Comparison of ENCODE assay signal across 28 cellular contexts in the genomic region with DNA sequence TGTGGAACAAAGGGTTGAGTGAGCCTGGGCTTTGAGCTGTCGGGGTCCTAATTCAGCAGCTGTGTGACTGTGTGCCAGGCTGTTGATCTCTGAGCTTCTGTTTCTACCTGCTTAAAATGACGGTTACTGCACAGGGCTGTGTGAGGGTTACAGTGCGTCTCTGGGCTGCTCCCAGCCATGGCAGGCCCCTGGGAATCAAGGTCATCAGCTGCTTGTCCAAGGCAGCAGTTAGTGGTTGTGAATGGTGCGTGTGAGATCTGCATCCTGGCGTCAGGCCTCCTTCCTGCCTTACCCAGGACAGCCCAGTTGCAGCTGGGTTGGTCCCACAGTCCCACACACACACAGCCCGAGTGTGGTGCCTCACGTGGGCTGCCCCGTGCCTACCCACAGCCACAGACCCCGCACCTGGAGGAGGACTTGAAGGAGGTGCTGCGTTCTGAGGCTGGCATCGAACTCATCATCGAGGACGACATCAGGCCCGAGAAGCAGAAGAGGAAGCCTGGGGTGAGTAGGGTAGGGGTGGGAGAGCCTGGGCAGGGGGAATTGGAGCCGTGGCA. TPM values are rescaled to one million over a fixed set of nuclear protein-coding genes. Genes with fewer than 3 reads are reported as not detected.
DNase-seq lines count a peak whose midpoint lies in the region; ATAC-seq and TF ChIP-seq lines count a peak whose summit lies in the region.
"Had no signal": no experiment of that assay in that cellular context is flagged by ENCODE, and none has a peak within 500 bp of the region (broad histone marks: within the 10 kb centered on the region; RNA-seq: fewer than 3 reads in every experiment).

No MANE protein-coding gene starts in this region.

- H3K27me3 ChIP-seq in transverse colon: no peaks in the 10 kb centered on the region
- H3K27me3 ChIP-seq: cardiac muscle cell, dorsolateral prefrontal cortex had no signal

- H3K27ac ChIP-seq in substantia nigra (ENCODE audit: low read depth, low read length, poor library complexity, severe bottlenecking) (no peak overlapping the region), transverse colon (peak overlapping the region in 1 of 4 donors; percentile 21)
- H3K27ac ChIP-seq: A549, cardiac muscle cell, dorsolateral prefrontal cortex, prostate gland, skin epidermis had no signal

- H3K27me3 Mint-ChIP-seq in stimulated activated naive CD8-positive, alpha-beta T cell treated with anti-CD3 and anti-CD28 coated beads, Interleukin-15, Interleukin-2, amounts not matched to agents 100 ng/mL and 50 ng/mL, for 24 hours: no peaks in the 10 kb centered on the region
- H3K27me3 Mint-ChIP-seq in activated B cell treated with CpG ODN at 0.5 μM for 24 hours: no peaks in the 10 kb centered on the region
- H3K27me3 Mint-ChIP-seq: T-cell had no signal

- no peaks in the 10 kb centered on the region for H3K9me3 ChIP-seq in transverse colon
- H3K9me3 ChIP-seq: A549, prostate gland had no signal

- H3K36me3 Mint-ChIP-seq in stimulated activated naive CD8-positive, alpha-beta T cell treated with anti-CD3 and anti-CD28 coated beads, Interleukin-15, Interleukin-2, amounts not matched to agents 100 ng/mL and 50 ng/mL, for 24 hours (ENCODE audit: low read depth): peaks cover 68% of the 10 kb centered on the region
- H3K36me3 Mint-ChIP-seq in activated B cell treated with CpG ODN at 0.5 μM for 24 hours (ENCODE audit: low read depth): peaks cover 89% of the 10 kb centered on the region
- H3K36me3 Mint-ChIP-seq: T-cell had no signal

- no peak for TF ChIP-seq POLR2A in transverse colon (IDR thresholded peaks at IDR 0.05)

- no peaks in the 10 kb centered on the region for H3K9me3 Mint-ChIP-seq in stimulated activated naive CD8-positive, alpha-beta T cell treated with anti-CD3 and anti-CD28 coated beads, Interleukin-15, Interleukin-2, amounts not matched to agents 100 ng/mL and 50 ng/mL, for 24 hours
- H3K9me3 Mint-ChIP-seq in activated B cell treated with CpG ODN at 0.5 μM for 24 hours: no peaks in the 10 kb centered on the region
- H3K9me3 Mint-ChIP-seq: nephron progenitor cell, T-cell had no signal

- DNase-seq in stimulated activated naive CD8-positive, alpha-beta T cell treated with anti-CD3 and anti-CD28 coated beads, Interleukin-15, Interleukin-2, amounts not matched to agents 100 U/mL and 50 U/mL, for 24 hours: no peak
- DNase-seq in activated B cell treated with CpG ODN at 0.5 μM for 24 hours (no peak), substantia nigra (lab: John Stamatoyannopoulos, UW) (no peak), transverse colon (no peak)
- no peak for DNase-seq in activated CD4-positive, CD25-positive, alpha-beta regulatory T cell (lab: John Stamatoyannopoulos, UW)
- DNase-seq: activated CD4-positive, alpha-beta T cell treated with anti-CD3 and anti-CD28 coated beads, Interleukin-2, amount 50 U/mL, for 4 hours; activated effector memory CD4-positive, alpha-beta T cell treated with anti-CD3 and anti-CD28 coated beads, Interleukin-2, amount 50 U/mL, for 16 hours; amygdala; C1 segment of cervical spinal cord; DMS 273 treated with DMSO at 0.1 percent for 48 hours; dorsolateral prefrontal cortex; GF-D8; Kasumi-1; mesendoderm; NCI-H1092 treated with DMSO at 0.1 percent for 48 hours; NCI-H2081; NCI-H524 treated with DMSO at 0.1 percent for 48 hours; nephron progenitor cell had no signal

- no peak for TF ChIP-seq CTCF in activated B cell treated with CpG ODN at 0.5 μM for 24 hours (IDR thresholded peaks at IDR 0.05)
- TF ChIP-seq CTCF in transverse colon (IDR thresholded peaks at IDR 0.05): no peak

- ATAC-seq in stimulated activated naive CD8-positive, alpha-beta T cell treated with anti-CD3 and anti-CD28 coated beads, Interleukin-15, Interleukin-2, amounts not matched to agents 100 U/mL and 50 U/mL, for 24 hours: no peak
- ATAC-seq in HG02642 (IDR thresholded peaks at IDR 0.05; ENCODE audit: poor library complexity, unreplicated experiment) (peak; percentile 15), activated B cell treated with CpG ODN at 0.5 μM for 24 hours (ENCODE audit: low read depth) (peak; percentile 20), GM19397 (IDR thresholded peaks at IDR 0.05; ENCODE audit: unreplicated experiment) (no peak)
- ATAC-seq: A549 had no signal

- 84% methylated on average over 15 of the region's 15 CpGs; no CpG with 5 or more reads in 1 of the 2 donors for WGBS in transverse colon (ENCODE audit: low coverage in 1 of 2), 2 donors

- POLR2A ChIA-PET in activated B cell treated with CpG ODN at 0.5 μM for 24 hours (lab: Charles Lee): interaction anchor here (0.8 to 1.3 kb wide), 2 partner anchors 14 to 29 kb away, joined by 3 to 4 read pairs; no protein-coding TSS in a partner anchor

- intact Hi-C loops in activated B cell treated with CpG ODN at 0.5 μM for 24 hours (cut with micrococcal nuclease): no loop called here
- intact Hi-C loops in transverse colon (cut with DNase I; ENCODE audit: low total_unique reads): no loop called here

- H3K36me3 ChIP-seq in transverse colon: no peaks in the 10 kb centered on the region
- H3K36me3 ChIP-seq: cardiac muscle cell, prostate gland had no signal

- peak overlapping the region; percentile 28 for H3K27ac Mint-ChIP-seq in stimulated activated naive CD8-positive, alpha-beta T cell treated with anti-CD3 and anti-CD28 coated beads, Interleukin-15, Interleukin-2, amounts not matched to agents 100 ng/mL and 50 ng/mL, for 24 hours
- H3K27ac Mint-ChIP-seq in activated B cell treated with CpG ODN at 0.5 μM for 24 hours: peak overlapping the region; percentile 63
- H3K27ac Mint-ChIP-seq: nephron progenitor cell, T-cell had no signal

- H3K4me3 ChIP-seq in transverse colon: no peak overlapping the region
- H3K4me3 ChIP-seq: A549, cardiac muscle cell, dorsolateral prefrontal cortex, prostate gland, skin epidermis had no signal

- in situ Hi-C loops in transverse colon (cut with MboI; ENCODE audit: low pct_ligation_motif_present in 1 of 4, low pct_unique_long_range_greater_than_20kb in 1 of 4, low sequenced_read_pairs in 3 of 4): no loop called here

- CTCF ChIA-PET in activated B cell treated with CpG ODN at 0.5 μM for 24 hours (lab: Charles Lee): interaction anchor here (0.8 to 1.2 kb wide), 2 partner anchors 40 to 262 kb away, joined by 3 read pairs; no protein-coding TSS in a partner anchor

- no peak for TF ChIP-seq EP300 in transverse colon (IDR thresholded peaks at IDR 0.05; ENCODE audit: low read depth)

- no peaks in the 10 kb centered on the region for H3K4me1 ChIP-seq in transverse colon
- H3K4me1 ChIP-seq: A549, prostate gland had no signal

- peaks cover 5% of the 10 kb centered on the region for H3K4me1 Mint-ChIP-seq in stimulated activated naive CD8-positive, alpha-beta T cell treated with anti-CD3 and anti-CD28 coated beads, Interleukin-15, Interleukin-2, amounts not matched to agents 100 ng/mL and 50 ng/mL, for 24 hours (ENCODE audit: low read depth)
- H3K4me1 Mint-ChIP-seq in activated B cell treated with CpG ODN at 0.5 μM for 24 hours: peaks cover 23% of the 10 kb centered on the region
- H3K4me1 Mint-ChIP-seq: nephron progenitor cell, T-cell had no signal

- no peak overlapping the region for H3K4me3 Mint-ChIP-seq in stimulated activated naive CD8-positive, alpha-beta T cell treated with anti-CD3 and anti-CD28 coated beads, Interleukin-15, Interleukin-2, amounts not matched to agents 100 ng/mL and 50 ng/mL, for 24 hours
- peak overlapping the region; percentile 7 for H3K4me3 Mint-ChIP-seq in activated B cell treated with CpG ODN at 0.5 μM for 24 hours
- H3K4me3 Mint-ChIP-seq: nephron progenitor cell, T-cell had no signal

RNA-seq across cellular contexts. Expression of a gene that starts 15.6 kb away (rescaled TPM):
- total RNA-seq in activated B cell treated with CpG ODN at 0.5 μM for 24 hours (0.34 and 1.3 TPM in 2 replicates), transverse colon (not detected)
- total RNA-seq: cardiac muscle cell, dorsolateral prefrontal cortex, H1, urinary bladder had no signal

RNA-seq across cellular contexts. Expression of a gene that starts 44.3 kb away (rescaled TPM):
- total RNA-seq in activated B cell treated with CpG ODN at 0.5 μM for 24 hours (99.5 and 102 TPM in 2 replicates), transverse colon (100 to 1,000 TPM in 1 of 4 donors, 1 to 10 TPM in 3; 1.1 to 134 (median 2.2) TPM)

Comparison
In these comparisons a context has a peak if more than half of its experiments do, and no peak if none do; other contexts are left out.
1. ATAC-seq: peak in HG02642 (single experiment) and activated B cell treated with CpG ODN at 0.5 μM for 24 hours (single experiment); none in stimulated activated naive CD8-positive, alpha-beta T cell treated with anti-CD3 and anti-CD28 coated beads, Interleukin-15, Interleukin-2, amounts not matched to agents 100 U/mL and 50 U/mL, for 24 hours (single experiment) and GM19397 (single experiment).